ENCODE assay signal across 9 cellular contexts in genomic region chr5:81626524-81626923, GRCh38.
DNase-seq lines count a peak whose midpoint lies in the region; ATAC-seq and TF ChIP-seq lines count a peak whose summit lies in the region.
"Had no signal": no experiment of that assay in that cellular context is flagged by ENCODE, and none has a peak within 500 bp of the region (broad histone marks: within the 10 kb centered on the region; RNA-seq: fewer than 3 reads in every experiment).

No MANE protein-coding gene starts in this region.

- no peak overlapping the region for H3K9ac ChIP-seq in DND-41 (ENCODE audit: low read depth, low read length)

- no peak overlapping the region for H3K4me3 Mint-ChIP-seq in nephron progenitor cell

- H3K4me1 ChIP-seq in DND-41 (ENCODE audit: insufficient read depth, low read length) = peaks cover 48% of the 10 kb centered on the region

- H3K4me3 ChIP-seq in DND-41 (ENCODE audit: low read depth in 1 of 2, low read length in 2 of 2) = no peak overlapping the region

- peak overlapping the region; percentile 68 for H3K27ac ChIP-seq in DND-41 (ENCODE audit: low read length)

- H3K36me3 ChIP-seq in DND-41 (ENCODE audit: insufficient read depth, low read length) = peaks cover 71% of the 10 kb centered on the region

- DNase-seq in DND-41 (no peak), NCI-H146 (lab: John Stamatoyannopoulos, UW) (peak; percentile 74), dermis microvascular lymphatic vessel endothelial cell (ENCODE audit: low read depth in 2 of 2) (peak; percentile 90 to 94), nephron progenitor cell (no peak), SHP77 (lab: John Stamatoyannopoulos, UW) (no peak)
- no peak for DNase-seq in activated CD4-positive, alpha-beta T cell treated with anti-CD3 and anti-CD28 coated beads for 4 hours
- DNase-seq in activated T-cell treated with anti-CD3 and anti-CD28 coated beads, Interleukin-2, amount 50 U/mL, for 1 hour = no peak
- DNase-seq: NCI-H446 had no signal

- no peak overlapping the region for H2AFZ ChIP-seq in DND-41 (ENCODE audit: low read depth, low read length)

- H4K20me1 ChIP-seq in DND-41 (ENCODE audit: insufficient read depth, low read length) = no peaks in the 10 kb centered on the region

- H3K36me3 Mint-ChIP-seq in nephron progenitor cell (ENCODE audit: low read depth) = peaks cover 60% of the 10 kb centered on the region

- peaks cover 7% of the 10 kb centered on the region for H3K9me3 ChIP-seq in DND-41 (ENCODE audit: insufficient read depth, low read length, severe bottlenecking)

- peaks cover 9% of the 10 kb centered on the region for H3K4me1 Mint-ChIP-seq in nephron progenitor cell

- H3K27ac Mint-ChIP-seq in nephron progenitor cell = peak overlapping the region; percentile 51

- H3K27me3 Mint-ChIP-seq in nephron progenitor cell (ENCODE audit: low read depth, poor library complexity) = no peaks in the 10 kb centered on the region

- TF ChIP-seq CTCF in DND-41 (IDR thresholded peaks at IDR 0.05; ENCODE audit: borderline replicate concordance, extremely low read depth, low read length, poor library complexity, severe bottlenecking) = no peak
- TF ChIP-seq CTCF in nephron progenitor cell (IDR thresholded peaks at IDR 0.05) = no peak

- peaks cover 13% of the 10 kb centered on the region for H3K9me3 Mint-ChIP-seq in nephron progenitor cell

- no peak overlapping the region for H3K4me2 ChIP-seq in DND-41 (ENCODE audit: insufficient read depth, low read length)

- H3K27me3 ChIP-seq in DND-41 (ENCODE audit: insufficient read depth, low read length, poor library complexity) = no peaks in the 10 kb centered on the region

- ATAC-seq in DND-41 (ENCODE audit: insufficient read depth, low read depth) (no peak), HG02973 (IDR thresholded peaks at IDR 0.05; ENCODE audit: unreplicated experiment) (no peak)

- peaks cover 87% of the 10 kb centered on the region for H3K79me2 ChIP-seq in DND-41 (ENCODE audit: insufficient read depth, low read length)

Comparison
In these comparisons a context has a peak if more than half of its experiments do, and no peak if none do; other contexts are left out.
1. DNase-seq: peak in NCI-H146 (single experiment) and dermis microvascular lymphatic vessel endothelial cell (2 of 2); none in DND-41 (single experiment), nephron progenitor cell (single experiment), SHP77 (0 of 2), activated CD4-positive, alpha-beta T cell treated with anti-CD3 and anti-CD28 coated beads for 4 hours (0 of 2) and activated T-cell treated with anti-CD3 and anti-CD28 coated beads, Interleukin-2, amount 50 U/mL, for 1 hour (single experiment).